12 cellular contexts compared by ENCODE assay signal in the genomic region with DNA sequence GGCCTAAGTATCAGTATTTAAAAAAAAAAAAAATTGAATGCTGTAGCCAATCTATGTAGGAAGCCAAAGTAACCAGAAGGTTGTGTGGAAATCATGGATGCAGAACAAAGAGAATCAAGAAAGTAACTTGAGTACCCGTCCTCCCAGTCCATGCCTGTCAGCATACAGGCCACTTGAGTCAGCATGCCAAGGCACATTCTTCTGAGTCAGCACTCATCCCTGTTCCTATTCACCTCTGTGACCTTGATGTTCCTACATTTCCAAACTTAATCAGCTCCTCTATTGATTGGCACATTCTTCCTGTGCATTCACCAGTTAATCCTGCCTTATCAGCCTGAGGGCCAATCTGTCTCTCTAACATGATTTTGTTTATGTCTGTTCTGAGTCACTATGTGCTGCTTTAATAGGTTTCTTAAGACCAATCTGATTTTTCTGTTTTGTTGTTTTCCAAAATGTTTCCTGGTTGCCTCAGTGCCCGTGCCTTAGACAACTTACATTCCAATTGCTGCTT.
A peak's percentile ranks its signal among the peaks of the same experiment; 100 is the strongest.
DNase-seq lines count a peak whose midpoint lies in the region; ATAC-seq, FAIRE-seq and TF ChIP-seq lines count a peak whose summit lies in the region.
"Had no signal": no experiment of that assay in that cellular context is flagged by ENCODE, and none has a peak within 500 bp of the region (broad histone marks: within the 10 kb centered on the region; RNA-seq: fewer than 3 reads in every experiment).

No MANE protein-coding gene starts in this region.

- intact Hi-C loops in pancreas (cut with DNase I), result no loop called here

- WGBS in pancreas, 2 donors, result 39 to 40% methylated on average over 2 of the region's 2 CpGs

- ATAC-seq in pancreas, result peak in 3 of 4 donors; percentile 29 to 66 (median 55)
- no peak for ATAC-seq in GM21423 (IDR thresholded peaks at IDR 0.05; ENCODE audit: unreplicated experiment)
- ATAC-seq in HG03025 (IDR thresholded peaks at IDR 0.05; ENCODE audit: low FRiP score, unreplicated experiment), result no peak
- ATAC-seq: left colon had no signal

- H3K27ac ChIP-seq in epithelial cell of prostate, result peak overlapping the region; percentile 85
- H3K27ac ChIP-seq in pancreas, result no peak overlapping the region
- H3K27ac ChIP-seq: uterus had no signal

- H3K4me3 ChIP-seq in pancreas, result no peak overlapping the region
- H3K4me3 ChIP-seq: uterus had no signal

- TF ChIP-seq CTCF in pancreas (IDR thresholded peaks at IDR 0.05), result no peak

- FAIRE-seq in pancreas (lab: Jason Lieb, UNC), result no peak

- DNase-seq in ELF-1 (ENCODE audit: low read depth, low spot score) (peak; percentile 32), NCI-H69 (lab: John Stamatoyannopoulos, UW) (peak; percentile 47), epithelial cell of prostate (ENCODE audit: low read depth, low spot score) (peak; percentile 95), pancreas (no peak), GDM1 (lab: John Stamatoyannopoulos, UW) (no peak), CD1c-positive myeloid dendritic cell (ENCODE audit: extremely low spot score) (no peak)
- DNase-seq: Karpas-422; left colon; stimulated activated CD4-positive, alpha-beta T cell treated with anti-CD3 and anti-CD28 coated beads, Interleukin-4, amount 100 ng/mL, for 4 hours; uterus had no signal

- no peaks in the 10 kb centered on the region for H3K4me1 ChIP-seq in pancreas
- H3K4me1 ChIP-seq: uterus had no signal

- H3K9me3 ChIP-seq in pancreas, result no peaks in the 10 kb centered on the region
- H3K9me3 ChIP-seq: uterus had no signal

- no peaks in the 10 kb centered on the region for H3K27me3 ChIP-seq in pancreas
- H3K27me3 ChIP-seq: uterus had no signal

- no peaks in the 10 kb centered on the region for H3K36me3 ChIP-seq in pancreas
- H3K36me3 ChIP-seq: uterus had no signal

Comparison
In these comparisons a context has a peak if more than half of its experiments do, and no peak if none do; other contexts are left out.
1. DNase-seq: peak in ELF-1 (single experiment), NCI-H69 (single experiment) and epithelial cell of prostate (single experiment); none in pancreas (0 of 6), GDM1 (single experiment) and CD1c-positive myeloid dendritic cell (single experiment).
2. ATAC-seq: peak in pancreas (3 of 4); none in GM21423 (single experiment) and HG03025 (single experiment).